Comparison of ENCODE assay signal across 8 cellular contexts in the genomic region with DNA sequence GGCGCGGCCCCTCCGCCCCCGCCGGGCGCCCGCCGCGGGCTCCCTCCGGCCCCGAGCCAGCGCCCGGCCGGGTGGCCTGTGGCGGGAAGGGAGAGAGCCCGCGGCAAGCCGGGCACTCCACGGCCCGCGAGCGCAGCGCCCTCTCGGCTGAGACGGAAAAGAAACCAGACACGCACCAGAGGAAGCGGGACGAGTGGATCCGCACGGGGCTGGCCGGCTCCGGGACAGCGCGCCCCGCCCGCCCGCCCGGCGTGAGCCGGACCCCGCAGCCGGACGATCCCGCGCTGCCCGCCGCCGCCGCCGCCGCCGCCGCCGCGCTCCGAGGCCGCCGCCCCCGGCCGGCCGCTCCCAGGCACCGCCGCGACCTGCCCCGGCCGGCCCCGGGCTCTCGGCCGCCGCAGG. TPM values are rescaled to one million over a fixed set of nuclear protein-coding genes. Genes with fewer than 3 reads are reported as not detected.
DNase-seq lines count a peak whose midpoint lies in the region; ATAC-seq and TF ChIP-seq lines count a peak whose summit lies in the region.

No MANE protein-coding gene starts in this region.

- no peaks in the 10 kb centered on the region for H3K36me3 Mint-ChIP-seq in nephron (ENCODE audit: low read depth)

- peaks cover 14% of the 10 kb centered on the region for H3K4me1 Mint-ChIP-seq in nephron

- TF ChIP-seq CTCF in A673 (conservative IDR thresholded peaks at IDR 0.05; ENCODE audit: low read depth, low read length), result no peak
- TF ChIP-seq CTCF in nephron (IDR thresholded peaks at IDR 0.05; ENCODE audit: unreplicated experiment in 3 of 3), result no peak

- no peaks in the 10 kb centered on the region for H3K9me3 ChIP-seq in A673 (ENCODE audit: low read depth, low read length, poor library complexity, severe bottlenecking)

- no peaks in the 10 kb centered on the region for H3K27me3 Mint-ChIP-seq in nephron (ENCODE audit: low read depth)

- peak; percentile 48 for DNase-seq in A673 (ENCODE audit: low spot score)
- peak; percentile 16 for DNase-seq in T-helper 9 cell
- peak; percentile 81 for DNase-seq in ecto neural progenitor cell (ENCODE audit: low spot score)
- DNase-seq in SKM-1 treated with dmso at 0.1 percent for 144 hours (lab: John Stamatoyannopoulos, UW; ENCODE audit: unreplicated experiment), result no peak
- no peak for DNase-seq in kidney tubule cell (ENCODE audit: low spot score)

- H3K9me3 Mint-ChIP-seq in nephron, result no peaks in the 10 kb centered on the region

- no peaks in the 10 kb centered on the region for H3K27me3 ChIP-seq in A673 (replicated peaks; ENCODE audit: insufficient read depth, low read depth, low read length, poor library complexity)

- peak overlapping the region; percentile 79 for H3K4me3 ChIP-seq in A673 (ENCODE audit: low read depth, low read length, poor library complexity, severe bottlenecking)

- intact Hi-C loops in A673 (cut with micrococcal nuclease; ENCODE audit: unreplicated experiment), result loop anchor here (5.0 to 10.0 kb wide), 4 partner anchors 81 to 361 kb away; partner anchors contain the start of gene PRTFDC1

- peak overlapping the region in 2 of 3 experiments; percentile 64 to 69 for H3K4me3 Mint-ChIP-seq in nephron

- no peak overlapping the region for H3K27ac Mint-ChIP-seq in nephron

- H3K27ac ChIP-seq in A673 (ENCODE audit: low read depth, low read length, poor library complexity, severe bottlenecking), result peak overlapping the region; percentile 83

- POLR2A ChIA-PET in A673 (lab: Charles Lee; ENCODE audit: low non-redundant PET), result no interaction called here

- no TSS peak for BruUV-seq in A673 (replicated peaks; lab: Mats Ljungman, UMichigan)

- CTCF ChIA-PET in A673 (lab: Charles Lee), result no interaction called here

- H3K36me3 ChIP-seq in A673 (ENCODE audit: insufficient read depth, low read length, poor library complexity, severe bottlenecking), result peaks cover 4% of the 10 kb centered on the region

- ATAC-seq in GM18861 (IDR thresholded peaks at IDR 0.05; ENCODE audit: unreplicated experiment) (peak; percentile 21), HG03066 (IDR thresholded peaks at IDR 0.05; ENCODE audit: low read depth, unreplicated experiment) (peak; percentile 20)

- peaks cover 16% of the 10 kb centered on the region for H3K4me1 ChIP-seq in A673 (ENCODE audit: insufficient read depth, low read length, poor library complexity, severe bottlenecking)

RNA-seq across cellular contexts. Expression of gene ARHGAP21, which starts 0.3 kb away (rescaled TPM):
- 68.6 and 76.5 TPM in 2 replicates for total RNA-seq in A673 (2021)

Comparison
In these comparisons a context has a peak if more than half of its experiments do, and no peak if none do; other contexts are left out.
1. DNase-seq: peak in A673 (single experiment), T-helper 9 cell (single experiment) and ecto neural progenitor cell (single experiment); none in SKM-1 treated with dmso at 0.1 percent for 144 hours (single experiment) and kidney tubule cell (single experiment).